In genomic region chr9:36923025-36923625, GRCh38 we compare ENCODE assay signal across 14 cellular contexts.
"Had no signal": no experiment of that assay in that cellular context is flagged by ENCODE, and none has a peak within 500 bp of the region (broad histone marks: within the 10 kb centered on the region; RNA-seq: fewer than 3 reads in every experiment).

No MANE protein-coding gene starts in this region.

- H3K4me1 ChIP-seq: adrenal gland, gastroesophageal sphincter, left lung, transverse colon had no signal

- DNase-seq: activated CD4-positive, alpha-beta T cell treated with anti-CD3 and anti-CD28 coated beads for 48 hours; activated gamma-delta T cell; adrenal gland; cortex of kidney; effector CD8-positive, alpha-beta T cell; left lung; nephron progenitor cell; retina; substantia nigra; transverse colon had no signal

- H3K4me3 Mint-ChIP-seq: brain; central memory CD8-positive, alpha-beta T cell; nephron progenitor cell had no signal

- H3K27ac ChIP-seq: adrenal gland, gastroesophageal sphincter, left lung, SK-N-MC, transverse colon had no signal

- H3K27ac Mint-ChIP-seq: brain, nephron progenitor cell had no signal

- H3K4me1 Mint-ChIP-seq: brain; central memory CD8-positive, alpha-beta T cell; nephron progenitor cell had no signal

- H3K36me3 Mint-ChIP-seq: brain had no signal

- H3K4me3 ChIP-seq: adrenal gland, gastroesophageal sphincter, left lung, SK-N-MC, transverse colon had no signal

- H3K36me3 ChIP-seq: adrenal gland, gastroesophageal sphincter, left lung, transverse colon had no signal

- ATAC-seq: gastroesophageal sphincter had no signal

- H3K9me3 Mint-ChIP-seq: central memory CD8-positive, alpha-beta T cell had no signal

- H3K9me3 ChIP-seq: adrenal gland, left lung, transverse colon had no signal

- H3K27me3 ChIP-seq: left lung, transverse colon had no signal
